ENCODE assay signal across 1 cellular context in genomic region chr5:54862036-54862435, GRCh38.
TF ChIP-seq lines count a peak whose summit lies in the region.

No MANE protein-coding gene starts in this region.

TF ChIP-seq in H1, 55 proteins besides CTCF, POLR2A, EP300 and RAD21:
- TF ChIP-seq ATF2 (IDR thresholded peaks at IDR 0.05; ENCODE audit: low read length), result no peak
- no peak for TF ChIP-seq CBX5 (IDR thresholded peaks at IDR 0.05; ENCODE audit: low read depth, low read length)
- no peak for TF ChIP-seq SAP30 (IDR thresholded peaks at IDR 0.05; ENCODE audit: insufficient read depth, insufficient replicate concordance, low read length)
- no peak for TF ChIP-seq JUN (IDR thresholded peaks at IDR 0.05; ENCODE audit: low read depth, low read length)
TF ChIP-seq in H1: peak in this region for 0.
